Comparison of ENCODE assay signal across 26 cellular contexts in genomic region chr5:116736671-116737070, GRCh38.
"Had no signal": no experiment of that assay in that cellular context is flagged by ENCODE, and none has a peak within 500 bp of the region (broad histone marks: within the 10 kb centered on the region; RNA-seq: fewer than 3 reads in every experiment).

No MANE protein-coding gene starts in this region.

- H3K27me3 ChIP-seq: colonic mucosa, dorsolateral prefrontal cortex, esophagus muscularis mucosa, esophagus squamous epithelium, gastroesophageal sphincter, heart left ventricle, heart right ventricle, hepatocyte had no signal

- H3K4me3 ChIP-seq: colonic mucosa, coronary artery, dorsolateral prefrontal cortex, esophagus muscularis mucosa, esophagus squamous epithelium, gastrocnemius medialis, gastroesophageal sphincter, heart left ventricle, heart right ventricle, hepatocyte had no signal

- H3K9me3 Mint-ChIP-seq: dendritic cell treated with granulocyte-macrophage colony-stimulating factor and Interleukin-4, amounts not matched to agents 40 ng/mL and 50 ng/mL, for 4 days; effector memory CD8-positive, alpha-beta T cell had no signal

- H3K27ac ChIP-seq: colonic mucosa, coronary artery, dorsolateral prefrontal cortex, epithelial cell of prostate, esophagus muscularis mucosa, esophagus squamous epithelium, foreskin keratinocyte, gastrocnemius medialis, gastroesophageal sphincter, heart left ventricle, heart right ventricle, hepatocyte had no signal

- H3K9me3 ChIP-seq: colonic mucosa, esophagus muscularis mucosa, esophagus squamous epithelium, gastrocnemius medialis, gastroesophageal sphincter, heart left ventricle, heart right ventricle had no signal

- ATAC-seq: effector memory CD8-positive, alpha-beta T cell; esophagus mucosa; foreskin keratinocyte; gastrocnemius medialis; gastroesophageal sphincter; heart left ventricle; heart right ventricle had no signal

- H3K36me3 ChIP-seq: colonic mucosa, esophagus muscularis mucosa, esophagus squamous epithelium, gastrocnemius medialis, gastroesophageal sphincter, heart left ventricle, heart right ventricle had no signal

- H3K27me3 Mint-ChIP-seq: dendritic cell treated with granulocyte-macrophage colony-stimulating factor and Interleukin-4, amounts not matched to agents 40 ng/mL and 50 ng/mL, for 4 days had no signal

- H3K27ac Mint-ChIP-seq: dendritic cell treated with granulocyte-macrophage colony-stimulating factor and Interleukin-4, amounts not matched to agents 40 ng/mL and 50 ng/mL, for 4 days; effector memory CD8-positive, alpha-beta T cell had no signal

- H3K4me1 ChIP-seq: colonic mucosa, foreskin keratinocyte had no signal

- DNase-seq: colonic mucosa; cortex of kidney; dermis blood vessel endothelial cell; dorsolateral prefrontal cortex; effector CD4-positive, alpha-beta T cell; effector CD8-positive, alpha-beta T cell; effector memory CD4-positive, alpha-beta T cell; effector memory CD8-positive, alpha-beta T cell; erythroblast; esophagus squamous epithelium; foreskin fibroblast; foreskin keratinocyte; foreskin melanocyte; gastrocnemius medialis; glutamatergic neuron; head of caudate nucleus; heart left ventricle; heart right ventricle; hippocampal formation had no signal

- H3K4me3 Mint-ChIP-seq: dendritic cell treated with granulocyte-macrophage colony-stimulating factor and Interleukin-4, amounts not matched to agents 40 ng/mL and 50 ng/mL, for 4 days; effector memory CD8-positive, alpha-beta T cell had no signal
